ENCODE assay signal across 8 cellular contexts in genomic region chr1:63317007-63317813, GRCh38. TPM values are rescaled to one million over a fixed set of nuclear protein-coding genes. Genes with fewer than 3 reads are reported as not detected.
DNase-seq lines count a peak whose midpoint lies in the region; ATAC-seq, FAIRE-seq and TF ChIP-seq lines count a peak whose summit lies in the region.

No MANE protein-coding gene starts in this region.

- H2AK5ac ChIP-seq in H1 (ENCODE audit: low read depth, low read length): no peak overlapping the region
- H2AK5ac ChIP-seq in mesendoderm (ENCODE audit: low read length): no peak overlapping the region

- H3K27me3 ChIP-seq in H1 (replicated peaks in 1 of 4; ENCODE audit: control insufficient read depth in 3 of 4, extremely low read depth in 1 of 4, insufficient read depth in 3 of 4, low read length in 3 of 4) (peaks cover 3 to 37% (median 21%) of the 10 kb centered on the region in 4 experiments; a peak in 6 of 7 replicates), mesendoderm (ENCODE audit: insufficient read depth, low read length, poor library complexity) (peaks cover 34% of the 10 kb centered on the region)

- H3K9ac ChIP-seq in H1 (replicated peaks in 1 of 4; ENCODE audit: extremely low read depth in 1 of 4, low read depth in 3 of 4, low read length in 3 of 4): peak overlapping the region in 1 of 4 experiments; percentile 15; a peak in 1 of 7 replicates
- H3K9ac ChIP-seq in mesendoderm (ENCODE audit: low read length): peak overlapping the region; percentile 38

- H3K79me2 ChIP-seq in H1 (ENCODE audit: control insufficient read depth in 1 of 2, insufficient read depth in 2 of 2, low read length in 2 of 2) (peaks cover 0 to 10% of the 10 kb centered on the region in 2 experiments; a peak in 2 of 4 replicates), mesendoderm (ENCODE audit: control insufficient read depth, insufficient read depth, low read length) (no peaks in the 10 kb centered on the region)

- H2AFZ ChIP-seq in H1 (ENCODE audit: low read length): no peak overlapping the region

- peaks cover 31% of the 10 kb centered on the region for H3K23me2 ChIP-seq in H1 (ENCODE audit: low read depth, low read length)

- CTCF ChIA-PET in H1 (lab: Charles Lee; ENCODE audit: partially characterized antibody): interaction anchor here (0.5 to 7.3 kb wide), 20 partner anchors 8 to 354 kb away, joined by 3 to 71 read pairs (median 4); no protein-coding TSS in a partner anchor

- H4K8ac ChIP-seq in H1 (ENCODE audit: extremely low read depth, insufficient read depth, low read length) (peak overlapping the region; percentile 91), mesendoderm (ENCODE audit: low read depth, low read length) (no peak overlapping the region)

- H3K23ac ChIP-seq in H1 (ENCODE audit: insufficient read length) (no peak overlapping the region), mesendoderm (ENCODE audit: low read length) (no peak overlapping the region)

- no peak overlapping the region for H3K14ac ChIP-seq in H1 (ENCODE audit: insufficient read length)

- H2BK120ac ChIP-seq in H1 (replicated peaks; ENCODE audit: low read depth, low read length) (no peak overlapping the region), mesendoderm (ENCODE audit: low read depth, low read length) (no peak overlapping the region)

- H3K4ac ChIP-seq in H1 (replicated peaks; ENCODE audit: insufficient read length, low read depth, low read length) (no peak overlapping the region), mesendoderm (ENCODE audit: low read depth, low read length) (no peak overlapping the region)

- no peak overlapping the region for H2BK15ac ChIP-seq in H1 (ENCODE audit: low read length)
- no peak overlapping the region for H2BK15ac ChIP-seq in mesendoderm (replicated peaks; ENCODE audit: low read depth)

- peak overlapping the region; percentile 26 to 80 (median 32) for H3K4me3 ChIP-seq in H1 (ENCODE audit: extremely low read depth in 1 of 4, insufficient read depth in 2 of 4, low read depth in 3 of 4, low read length in 4 of 4)
- H3K4me3 ChIP-seq in mesendoderm (ENCODE audit: low read length): peak overlapping the region; percentile 35

- H4K91ac ChIP-seq in H1 (replicated peaks; ENCODE audit: insufficient read length, low read length): no peak overlapping the region

- H3K36me3 ChIP-seq in H1 (ENCODE audit: control insufficient read depth in 2 of 4, insufficient read depth in 4 of 4, low read length in 3 of 4) (no peaks in the 10 kb centered on the region), mesendoderm (ENCODE audit: control insufficient read depth, insufficient read depth, low read length) (no peaks in the 10 kb centered on the region)

- H3K27ac ChIP-seq in H1 (ENCODE audit: low read depth, low read length) (no peak overlapping the region), mesendoderm (ENCODE audit: low read depth, low read length) (no peak overlapping the region)

- TF ChIP-seq RAD21 in H1 (IDR thresholded peaks at IDR 0.05 in 1 of 2, conservative IDR thresholded peaks at IDR 0.05 in 1 of 2; ENCODE audit: low read depth in 2 of 2, low read length in 2 of 2): peak; percentile 57 to 75

- peak in 1 of 2 experiments; percentile 25; a peak in 2 of 3 replicates for TF ChIP-seq POLR2A in H1 (IDR thresholded peaks at IDR 0.05; ENCODE audit: control extremely low read depth in 1 of 2, low read depth in 2 of 2, low read length in 2 of 2)

- DNase-seq in 8988T (peak; percentile 95), GM13976 (ENCODE audit: low spot score) (peak; percentile 88), NCI-H1930 (lab: John Stamatoyannopoulos, UW) (peak; percentile 54 to 76), UCSD-AML1 (lab: John Stamatoyannopoulos, UW; ENCODE audit: unreplicated experiment) (peak; percentile 88), H1 (ENCODE audit: low read depth in 1 of 2, low spot score in 2 of 2) (peak in 1 of 2 experiments; percentile 93), mesendoderm (peak; percentile 94), stromal cell of bone marrow (ENCODE audit: low read depth) (peak; percentile 4)

- H3K56ac ChIP-seq in H1 (replicated peaks; ENCODE audit: insufficient read length, low read depth, low read length) (peak overlapping the region; percentile 35), mesendoderm (ENCODE audit: low read length) (peak overlapping the region; percentile 71)

- 3% methylated on average over 52 of the region's 78 CpGs; no CpG with 5 or more reads in 1 of the 2 experiments for WGBS in H1 (ENCODE audit: extremely low coverage in 1 of 2, insufficient coverage in 1 of 2, insufficient read length in 1 of 2, insufficient replicate concordance in 2 of 2, low coverage in 1 of 2, low lambda C conversion rate in 2 of 2, missing lambda C conversion rate in 1 of 2), 2 experiments
- WGBS in mesendoderm (ENCODE audit: extremely low coverage, insufficient coverage, low lambda C conversion rate): no CpG with 5 or more reads among the region's 78 CpGs

- H2BK5ac ChIP-seq in H1 (ENCODE audit: low read depth, low read length) (peak overlapping the region; percentile 37; the same call in 1 of the 2 replicates), mesendoderm (ENCODE audit: low read length) (no peak overlapping the region)

- no peak overlapping the region for H2BK20ac ChIP-seq in H1 (ENCODE audit: low read length)

- 0 out of 2 replicates have a peak overlapping the region, but pooled peaks have one; percentile 0 for H2BK12ac ChIP-seq in H1 (ENCODE audit: low read depth, low read length)

- no peaks in the 10 kb centered on the region for H3K9me3 ChIP-seq in H1 (ENCODE audit: insufficient read depth in 2 of 2, low read depth in 1 of 2, low read length in 1 of 2)

- TF ChIP-seq CTCF in GM13976 (IDR thresholded peaks at IDR 0.05; ENCODE audit: borderline replicate concordance, control extremely low read depth, extremely low read depth, insufficient read depth, missing control alignments) (peak; percentile 92), H1 (IDR thresholded peaks at IDR 0.05; ENCODE audit: control extremely low read depth in 1 of 3, insufficient read depth in 1 of 3, low read depth in 1 of 3, low read length in 3 of 3) (peak; percentile 75 to 87 (median 84))

- in situ Hi-C loops in GM13976 (cut with MboI; ENCODE audit: low sequenced_read_pairs, unreplicated experiment): no loop called here

- H4K5ac ChIP-seq in H1 (ENCODE audit: insufficient read length, low read depth, low read length): peak overlapping the region; percentile 23
- no peak overlapping the region for H4K5ac ChIP-seq in mesendoderm (ENCODE audit: low read length)

- H4K20me1 ChIP-seq in H1 (replicated peaks in 1 of 2; ENCODE audit: control insufficient read depth in 1 of 2, insufficient read depth in 2 of 2, low read length in 2 of 2): no peaks in the 10 kb centered on the region

- H3K79me1 ChIP-seq in H1 (ENCODE audit: low read depth, low read length): no peaks in the 10 kb centered on the region
- H3K79me1 ChIP-seq in mesendoderm (ENCODE audit: low read length): no peaks in the 10 kb centered on the region

- H3K4me2 ChIP-seq in H1 (ENCODE audit: insufficient read depth in 1 of 2, low read depth in 2 of 2, low read length in 2 of 2) (peak overlapping the region; percentile 86 to 94), mesendoderm (ENCODE audit: low read length) (peak overlapping the region; percentile 68)

- POLR2A ChIA-PET in H1 (lab: Charles Lee; ENCODE audit: partially characterized antibody): interaction anchor here (1.1 to 2.1 kb wide), 4 partner anchors 9 to 13 kb away, joined by 4 to 15 read pairs (median 6); no protein-coding TSS in a partner anchor

- H3K18ac ChIP-seq in H1 (ENCODE audit: extremely low read depth, low read length): peak overlapping the region; percentile 53; the same call in 1 of the 2 replicates
- no peak overlapping the region for H3K18ac ChIP-seq in mesendoderm (ENCODE audit: low read length)

- peak; percentile 57 for ATAC-seq in HG02981 (IDR thresholded peaks at IDR 0.05; ENCODE audit: unreplicated experiment)

- FAIRE-seq in H1 (lab: Jason Lieb, UNC): no peak

- TF ChIP-seq EP300 in H1 (IDR thresholded peaks at IDR 0.05; ENCODE audit: borderline replicate concordance in 1 of 2, low read depth in 2 of 2, low read length in 2 of 2): no peak

- peaks cover 4 to 22% (median 12%) of the 10 kb centered on the region in 4 experiments for H3K4me1 ChIP-seq in H1 (replicated peaks in 1 of 4; ENCODE audit: control insufficient read depth in 3 of 4, insufficient read depth in 4 of 4, low read length in 3 of 4)
- peaks cover 2% of the 10 kb centered on the region for H3K4me1 ChIP-seq in mesendoderm (ENCODE audit: control insufficient read depth, low read depth, low read length)

TF ChIP-seq in H1, 55 proteins besides CTCF, POLR2A, EP300 and RAD21 (continues in another document):
- TF ChIP-seq EGR1 (IDR thresholded peaks at IDR 0.05; ENCODE audit: borderline replicate concordance, low read depth, low read length) (peak; percentile 31; the same call in 1 of the 2 replicates), SIX5 (IDR thresholded peaks at IDR 0.05; ENCODE audit: low read depth, low read length) (no peak), ASH2L (IDR thresholded peaks at IDR 0.05; ENCODE audit: low read length) (peak; percentile 85), TAF7 (optimal IDR thresholded peaks at IDR 0.05; ENCODE audit: borderline replicate concordance, low read depth, low read length) (peak; percentile 42)

RNA-seq across cellular contexts. Expression of gene FOXD3, which starts 5.2 kb away (rescaled TPM):
- 33.7 and 35.8 TPM in 2 replicates for total RNA-seq in H1 (2021; fragmentation: NEBNext Ultra II Directional; extraction: Animal tissue kit (Norgen Biotek cat#: 25700))
- 8.7 and 12.8 TPM in 2 replicates for polyA plus RNA-seq in H1 (2011; rRNA removed)
- 7.3 TPM for polyA plus RNA-seq in H1 (2011; cell fraction: cytosol; rRNA removed)
- 9.5 TPM for polyA plus RNA-seq in H1 (2011; cell fraction: nucleus; rRNA removed)
- 7.6 to 12.3 TPM (median 11.1 TPM) in 4 replicates for polyA plus RNA-seq in H1 (2012, experiment 1 of 2)
- polyA plus RNA-seq in H1 (2012, experiment 2 of 2): 10.5 TPM
- 27.2 TPM for polyA plus RNA-seq in H1 (2013, experiment 1 of 2)
- 26.0 TPM for polyA plus RNA-seq in H1 (2013, experiment 2 of 2)
- 1.5 and 2.1 TPM in 2 replicates for polyA minus RNA-seq in H1 (2011; rRNA and poly(A)+ RNA removed)
- polyA minus RNA-seq in H1 (2011; cell fraction: cytosol; rRNA and poly(A)+ RNA removed): 15.1 TPM
- 9.2 TPM for polyA minus RNA-seq in H1 (2011; cell fraction: nucleus; rRNA and poly(A)+ RNA removed)
- polyA plus RNA-seq in mesendoderm (2013, experiment 1 of 2): 2.7 TPM
- 3.4 TPM for polyA plus RNA-seq in mesendoderm (2013, experiment 2 of 2)

RNA-seq across cellular contexts. Expression of gene ALG6, which starts 50.2 kb away (rescaled TPM):
- 25.1 and 26.8 TPM in 2 replicates for total RNA-seq in H1 (2021; fragmentation: NEBNext Ultra II Directional; extraction: Animal tissue kit (Norgen Biotek cat#: 25700))
- polyA plus RNA-seq in H1 (2011; rRNA removed): 8.4 and 17.8 TPM in 2 replicates
- 16.8 TPM for polyA plus RNA-seq in H1 (2011; cell fraction: cytosol; rRNA removed)
- polyA plus RNA-seq in H1 (2011; cell fraction: nucleus; rRNA removed): 5.4 TPM
- 10.8 to 22.0 TPM (median 11.8 TPM) in 4 replicates for polyA plus RNA-seq in H1 (2012, experiment 1 of 2)
- polyA plus RNA-seq in H1 (2012, experiment 2 of 2): 2.6 TPM
- 33.2 TPM for polyA plus RNA-seq in H1 (2013, experiment 1 of 2)
- 30.2 TPM for polyA plus RNA-seq in H1 (2013, experiment 2 of 2)
- 16.4 and 22.2 TPM in 2 replicates for polyA minus RNA-seq in H1 (2011; rRNA and poly(A)+ RNA removed)
- 8.4 TPM for polyA minus RNA-seq in H1 (2011; cell fraction: cytosol; rRNA and poly(A)+ RNA removed)
- polyA minus RNA-seq in H1 (2011; cell fraction: nucleus; rRNA and poly(A)+ RNA removed): 26.5 TPM
- 11.1 TPM for polyA plus RNA-seq in mesendoderm (2013, experiment 1 of 2)
- polyA plus RNA-seq in mesendoderm (2013, experiment 2 of 2): 10.5 TPM
